ENCODE assay signal across 12 cellular contexts in the genomic region with DNA sequence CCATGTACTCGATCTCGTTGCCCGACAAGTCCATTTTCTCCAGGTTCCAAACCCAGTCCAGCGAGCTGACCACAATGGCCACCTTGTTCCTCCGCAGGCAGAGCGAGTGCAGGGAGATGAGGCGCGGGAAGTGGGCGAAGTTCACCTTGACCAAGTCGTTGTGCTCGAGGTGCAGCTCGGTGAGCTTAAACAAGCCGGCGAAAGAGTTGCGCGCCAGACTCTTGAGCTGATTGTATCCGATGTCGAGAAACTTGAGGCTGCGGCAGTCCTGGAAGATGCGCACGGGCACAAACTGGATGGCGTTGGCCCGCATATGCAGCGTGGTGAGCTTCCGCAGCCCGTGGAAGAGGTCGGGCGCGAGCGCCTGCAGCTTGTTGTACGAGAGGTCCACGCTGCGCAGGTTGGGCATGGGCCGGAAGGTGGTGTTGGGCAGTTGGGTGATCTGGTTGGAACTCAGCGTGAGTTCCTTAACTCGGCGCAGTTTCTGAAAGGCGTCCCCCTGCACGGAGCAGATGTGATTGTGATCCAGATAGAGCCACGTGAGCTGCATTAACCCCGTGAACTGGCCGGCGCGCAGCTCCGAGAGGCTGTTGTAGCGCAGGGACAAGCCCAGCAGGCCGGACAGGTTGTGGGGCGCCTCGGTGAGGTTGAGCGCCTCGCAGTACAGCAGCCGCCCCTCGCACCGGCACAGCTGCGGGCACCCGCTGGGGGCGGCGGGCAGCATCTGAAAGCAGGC. TPM values are rescaled to one million over a fixed set of nuclear protein-coding genes. Genes with fewer than 3 reads are reported as not detected.
DNase-seq lines count a peak whose midpoint lies in the region; FAIRE-seq and TF ChIP-seq lines count a peak whose summit lies in the region.
"Had no signal": no experiment of that assay in that cellular context is flagged by ENCODE, and none has a peak within 500 bp of the region (broad histone marks: within the 10 kb centered on the region; RNA-seq: fewer than 3 reads in every experiment).

No MANE protein-coding gene starts in this region.

- TF ChIP-seq CTCF in Caco-2 (IDR thresholded peaks at IDR 0.05; ENCODE audit: insufficient read depth in 1 of 2, low read depth in 1 of 2, low read length in 1 of 2, severe bottlenecking in 1 of 2, unreplicated experiment in 1 of 2) (no peak), astrocyte (IDR thresholded peaks at IDR 0.05; ENCODE audit: insufficient read depth, low read depth, low read length) (no peak), parathyroid adenoma (IDR thresholded peaks at IDR 0.05) (no peak), transverse colon (IDR thresholded peaks at IDR 0.05) (no peak), lower leg skin (IDR thresholded peaks at IDR 0.05) (no peak)

- H3K9ac ChIP-seq in astrocyte (ENCODE audit: low read length) (no peak overlapping the region), iPS-18a (ENCODE audit: low read length) (no peak overlapping the region), parathyroid adenoma (no peak overlapping the region)

- CTCF ChIA-PET in Caco-2 (lab: Charles Lee) = no interaction called here

- H3K27ac Mint-ChIP-seq in Caco-2 (ENCODE audit: unreplicated experiment) (no peak overlapping the region), astrocyte (ENCODE audit: unreplicated experiment) (no peak overlapping the region)

- no peak for TF ChIP-seq EP300 in transverse colon (IDR thresholded peaks at IDR 0.05; ENCODE audit: low read depth)

- H3K4me3 Mint-ChIP-seq in Caco-2 (ENCODE audit: unreplicated experiment) (peak overlapping the region; percentile 67), astrocyte (ENCODE audit: unreplicated experiment) (peak overlapping the region; percentile 77)

- H3K4me1 ChIP-seq in Caco-2 (no peaks in the 10 kb centered on the region), astrocyte (ENCODE audit: insufficient read depth, low read length) (no peaks in the 10 kb centered on the region), iPS-18a (ENCODE audit: control insufficient read depth, low read depth, low read length) (peaks cover 49% of the 10 kb centered on the region), parathyroid adenoma (no peaks in the 10 kb centered on the region), transverse colon (peaks cover 0 to 19% (median 13%) of the 10 kb centered on the region in 4 donors)

- DNase-seq in Caco-2 = no peak
- no peak for DNase-seq in astrocyte (ENCODE audit: low read depth)
- DNase-seq in cerebellum (ENCODE audit: low spot score) = no peak
- no peak for DNase-seq in transverse colon
- DNase-seq in NCI-H1092 treated with DMSO at 0.1 percent for 48 hours (lab: John Stamatoyannopoulos, UW) = no peak
- DNase-seq in lower leg skin (ENCODE audit: low spot score in 2 of 2) = no peak
- DNase-seq: activated naive CD4-positive, alpha-beta T cell treated with Interleukin-2 at 50 U/mL for 16 hours had no signal

- H3K27me3 Mint-ChIP-seq in Caco-2 (ENCODE audit: insufficient read depth, unreplicated experiment) (peaks cover 34% of the 10 kb centered on the region), astrocyte (ENCODE audit: low read depth, unreplicated experiment) (peaks cover 74% of the 10 kb centered on the region)

- no peaks in the 10 kb centered on the region for H3K79me2 ChIP-seq in astrocyte (ENCODE audit: insufficient read depth, low read length)
- H3K79me2 ChIP-seq in parathyroid adenoma = no peaks in the 10 kb centered on the region

- H3K27me3 ChIP-seq in Caco-2 (replicated peaks; ENCODE audit: control insufficient read depth, insufficient read depth, low read length) (peaks cover 2% of the 10 kb centered on the region), astrocyte (ENCODE audit: insufficient read depth, low read length) (peaks cover 53% of the 10 kb centered on the region), iPS-18a (ENCODE audit: control insufficient read depth, insufficient read depth, low read length) (peaks cover 91% of the 10 kb centered on the region), parathyroid adenoma (ENCODE audit: control insufficient read depth, insufficient read depth, low read length) (no peaks in the 10 kb centered on the region), transverse colon (peaks cover 75% of the 10 kb centered on the region)

- H4K20me1 ChIP-seq in astrocyte (ENCODE audit: insufficient read depth, low read length) = no peaks in the 10 kb centered on the region

- POLR2A ChIA-PET in Caco-2 (lab: Charles Lee) = no interaction called here

- no peaks in the 10 kb centered on the region for H3K4me1 Mint-ChIP-seq in Caco-2 (ENCODE audit: low read depth, unreplicated experiment)
- H3K4me1 Mint-ChIP-seq in astrocyte (ENCODE audit: low read depth, unreplicated experiment) = peaks cover 9% of the 10 kb centered on the region

- H3K9me3 ChIP-seq in Caco-2 (no peaks in the 10 kb centered on the region), astrocyte (ENCODE audit: insufficient read depth, low read depth, low read length) (no peaks in the 10 kb centered on the region), iPS-18a (ENCODE audit: control insufficient read depth, low read depth, low read length) (no peaks in the 10 kb centered on the region), parathyroid adenoma (ENCODE audit: control insufficient read depth, low read length) (no peaks in the 10 kb centered on the region), transverse colon (no peaks in the 10 kb centered on the region)

- FAIRE-seq in astrocyte (lab: Jason Lieb, UNC) = no peak
- FAIRE-seq: TTC549 had no signal

- no TSS peak for BruUV-seq in Caco-2 (replicated peaks; lab: Mats Ljungman, UMichigan)

- 17% methylated on average over 37 of the region's 58 CpGs; no CpG with 5 or more reads in 1 of the 2 donors for WGBS in transverse colon (ENCODE audit: low coverage in 1 of 2), 2 donors
- WGBS in lower leg skin, 2 donors = 2 to 3% methylated on average over 28 to 56 of the region's 58 CpGs

- in situ Hi-C loops in transverse colon (cut with MboI; ENCODE audit: low pct_ligation_motif_present in 1 of 4, low pct_unique_long_range_greater_than_20kb in 1 of 4, low sequenced_read_pairs in 3 of 4) = no loop called here

- intact Hi-C loops in Caco-2 (cut with micrococcal nuclease; ENCODE audit: unreplicated experiment) (loop anchor here (10.0 kb wide), 1 partner anchor 228 kb away; no protein-coding TSS in a partner anchor), transverse colon (cut with DNase I; ENCODE audit: low total_unique reads) (no loop called here), lower leg skin (cut with DNase I; ENCODE audit: low total_unique reads) (no loop called here)

- H3K9me3 Mint-ChIP-seq in Caco-2 (ENCODE audit: unreplicated experiment) (no peaks in the 10 kb centered on the region), astrocyte (ENCODE audit: unreplicated experiment) (no peaks in the 10 kb centered on the region)

- H2AFZ ChIP-seq in astrocyte (ENCODE audit: low read depth, low read length) = peak overlapping the region; percentile 63
- H2AFZ ChIP-seq in parathyroid adenoma = no peak overlapping the region

- H3K4me2 ChIP-seq in astrocyte (ENCODE audit: low read length) (peak overlapping the region; percentile 84), parathyroid adenoma (ENCODE audit: low read length) (peak overlapping the region; percentile 56)

- H3K36me3 Mint-ChIP-seq in Caco-2 (ENCODE audit: insufficient read depth, unreplicated experiment) = no peaks in the 10 kb centered on the region
- no peaks in the 10 kb centered on the region for H3K36me3 Mint-ChIP-seq in astrocyte (ENCODE audit: low read depth, unreplicated experiment)

- TF ChIP-seq POLR2A in transverse colon (IDR thresholded peaks at IDR 0.05) = no peak
- no peak for TF ChIP-seq POLR2A in lower leg skin (IDR thresholded peaks at IDR 0.05)

- H3K4me3 ChIP-seq in Caco-2 (ENCODE audit: low read depth, low read length) = no peak overlapping the region
- no peak overlapping the region for H3K4me3 ChIP-seq in astrocyte (ENCODE audit: insufficient read depth, low read depth, low read length)
- H3K4me3 ChIP-seq in iPS-18a (ENCODE audit: low read length) = peak overlapping the region; percentile 59
- peak overlapping the region; percentile 14 for H3K4me3 ChIP-seq in parathyroid adenoma (ENCODE audit: low read depth, low read length)
- peak overlapping the region in 2 of 4 donors; percentile 29 to 45 for H3K4me3 ChIP-seq in transverse colon
- no peak overlapping the region for H3K4me3 ChIP-seq in lower leg skin (ENCODE audit: low read depth, poor library complexity, severe bottlenecking)

- H3K27ac ChIP-seq in astrocyte (ENCODE audit: low read depth, low read length) = no peak overlapping the region
- no peak overlapping the region for H3K27ac ChIP-seq in iPS-18a (ENCODE audit: low read length)
- H3K27ac ChIP-seq in parathyroid adenoma = no peak overlapping the region
- no peak overlapping the region for H3K27ac ChIP-seq in transverse colon

- H3K36me3 ChIP-seq in Caco-2 (ENCODE audit: control insufficient read depth, insufficient read depth, low read length) (no peaks in the 10 kb centered on the region; the same call in 1 of the 2 replicates), astrocyte (ENCODE audit: insufficient read depth, low read length) (no peaks in the 10 kb centered on the region), iPS-18a (ENCODE audit: control insufficient read depth, low read depth, low read length) (no peaks in the 10 kb centered on the region), parathyroid adenoma (ENCODE audit: control insufficient read depth, insufficient read depth, low read length) (no peaks in the 10 kb centered on the region), transverse colon (no peaks in the 10 kb centered on the region)

RNA-seq across cellular contexts. Expression of gene LRRTM1, which starts 1.4 kb away (rescaled TPM):
- total RNA-seq in Caco-2 (2022) (not detected in 2 replicates), astrocyte (not detected in 2 replicates), cerebellum (10.6 TPM), transverse colon (1 to 10 TPM in 1 of 4 donors, under 1 TPM in 2, not detected in 1; 0.16 to 7.9 (median 0.68) TPM), lower leg skin (under 1 TPM in 1 of 4 donors, not detected in 3; 0.10 TPM)
- total RNA-seq: MCF 10A, myocyte had no signal

Comparison
In these comparisons a context has a peak if more than half of its experiments do, and no peak if none do; other contexts are left out.
1. H3K4me3 ChIP-seq: peak in iPS-18a (single experiment) and parathyroid adenoma (single experiment); none in Caco-2 (single experiment), astrocyte (single experiment) and lower leg skin (single experiment).